Comparison of ENCODE assay signal across 8 cellular contexts in the genomic region with DNA sequence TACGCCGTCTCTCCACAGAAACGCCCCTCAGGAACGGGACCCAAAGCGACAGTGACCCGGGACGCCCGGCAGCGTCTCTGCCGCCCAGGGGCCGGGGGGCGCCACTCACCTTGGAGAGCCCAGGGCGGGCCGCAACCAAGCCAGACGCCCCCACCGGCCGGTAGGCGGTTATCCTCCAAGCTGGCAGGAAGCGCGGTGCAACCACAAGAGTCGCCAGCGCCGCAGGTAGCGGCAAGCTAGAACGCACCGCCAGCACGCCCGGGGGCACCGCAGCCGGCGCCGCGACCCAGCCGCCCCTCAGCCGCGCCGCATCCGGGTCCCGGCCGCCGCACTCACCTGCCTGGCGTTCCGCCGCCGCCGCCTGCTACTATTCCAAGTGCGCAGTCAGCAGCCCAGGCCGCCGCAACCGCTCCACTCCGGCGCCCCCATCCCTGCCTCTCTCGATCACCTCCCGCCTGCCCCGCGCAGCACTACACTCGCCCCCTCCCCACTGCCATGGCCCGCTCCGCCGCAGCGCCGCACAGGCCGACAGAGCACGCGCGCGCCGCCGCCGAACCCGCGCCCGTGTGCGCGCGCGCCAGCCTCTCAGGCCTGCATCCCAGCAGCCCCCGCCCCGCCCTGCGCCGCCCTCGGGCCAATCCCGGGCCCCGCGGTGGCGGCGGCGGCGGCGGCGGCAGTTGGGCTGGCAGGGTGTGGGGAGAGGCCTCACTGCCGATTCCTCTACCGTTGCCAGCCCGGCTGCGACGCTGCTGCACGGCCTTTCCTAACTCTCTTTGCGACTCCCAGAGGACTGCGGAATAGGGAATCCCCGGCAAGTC. TPM values are rescaled to one million over a fixed set of nuclear protein-coding genes. Genes with fewer than 3 reads are reported as not detected.
DNase-seq lines count a peak whose midpoint lies in the region; ATAC-seq and TF ChIP-seq lines count a peak whose summit lies in the region.

A gene (minus strand): TSS at position 570 of the 818 bp plus-strand sequence. CDS start 75,585 bp downstream, outside the sequence.

- H3K79me2 ChIP-seq in SU-DHL-6 (ENCODE audit: insufficient read depth, low read length): peaks cover 39% of the 10 kb centered on the region

- no peaks in the 10 kb centered on the region for H3K36me3 ChIP-seq in SU-DHL-6 (ENCODE audit: low read length)

- TF ChIP-seq CTCF in GM10266 (IDR thresholded peaks at IDR 0.05; ENCODE audit: control insufficient read depth, insufficient read depth, low read depth, missing control alignments) (peak; percentile 33), HFFc6 (IDR thresholded peaks at IDR 0.05) (peak; percentile 67), SU-DHL-6 (IDR thresholded peaks at IDR 0.05; ENCODE audit: insufficient read depth, low read length, poor library complexity, severe bottlenecking) (peak; percentile 29), type B pancreatic cell (conservative IDR thresholded peaks at IDR 0.05) (peak; percentile 65)

- H3K4me1 Mint-ChIP-seq in HFFc6 (ENCODE audit: low read depth) (peaks cover 17% of the 10 kb centered on the region), type B pancreatic cell (ENCODE audit: unreplicated experiment) (peaks cover 7% of the 10 kb centered on the region)
- peaks cover 13% of the 10 kb centered on the region for H3K4me1 Mint-ChIP-seq in activated naive CD8-positive, alpha-beta T cell treated with anti-CD3 and anti-CD28 coated beads, Interleukin-2, amount 10 ng/mL, durations not matched to agents 7 days and 5 days

- no peaks in the 10 kb centered on the region for H3K27me3 ChIP-seq in SU-DHL-6 (ENCODE audit: low read length)

- peak within 1 kb of the TSS; percentile 60 for H3K27ac ChIP-seq in SU-DHL-6 (ENCODE audit: low read depth, low read length)

- peak within 1 kb of the TSS; percentile 95 for H3K27ac Mint-ChIP-seq in HFFc6
- peak within 1 kb of the TSS; percentile 85 for H3K27ac Mint-ChIP-seq in activated naive CD8-positive, alpha-beta T cell treated with anti-CD3 and anti-CD28 coated beads, Interleukin-2, amount 10 ng/mL, durations not matched to agents 7 days and 5 days
- H3K27ac Mint-ChIP-seq in type B pancreatic cell: peak within 1 kb of the TSS; percentile 92

- H3K4me2 ChIP-seq in SU-DHL-6 (ENCODE audit: low read depth, low read length, poor library complexity, severe bottlenecking): peak within 1 kb of the TSS; percentile 93

- intact Hi-C loops in Right ventricle myocardium superior (cut with DNase I) (loop anchor here (5.0 to 10.0 kb wide), 2 partner anchors 78 to 140 kb away; no protein-coding TSS in a partner anchor), posterior cingulate gyrus (cut with DNase I) (loop anchor here (2.0 to 10.0 kb wide), 3 partner anchors 60 to 240 kb away; a partner anchor contains a TSS)

- no peaks in the 10 kb centered on the region for H4K20me1 ChIP-seq in SU-DHL-6 (ENCODE audit: low read depth, low read length)

- H3K27me3 Mint-ChIP-seq in HFFc6 (ENCODE audit: insufficient read depth) (no peaks in the 10 kb centered on the region; the same call in none of the 2 replicates), type B pancreatic cell (no peaks in the 10 kb centered on the region)
- H3K27me3 Mint-ChIP-seq in activated naive CD8-positive, alpha-beta T cell treated with anti-CD3 and anti-CD28 coated beads, Interleukin-2, amount 10 ng/mL, durations not matched to agents 7 days and 5 days: no peaks in the 10 kb centered on the region

- H3K4me3 Mint-ChIP-seq in HFFc6: peak within 1 kb of the TSS; percentile 90
- H3K4me3 Mint-ChIP-seq in activated naive CD8-positive, alpha-beta T cell treated with anti-CD3 and anti-CD28 coated beads, Interleukin-2, amount 10 ng/mL, durations not matched to agents 7 days and 5 days: peak within 1 kb of the TSS; percentile 84
- H3K4me3 Mint-ChIP-seq in type B pancreatic cell: peak within 1 kb of the TSS; percentile 91

- POLR2A ChIA-PET in activated naive CD8-positive, alpha-beta T cell treated with anti-CD3 and anti-CD28 coated beads, Interleukin-2, amount 10 ng/mL, durations not matched to agents 7 days and 5 days (lab: Charles Lee): interaction anchor here (0.6 to 1.3 kb wide), 3 partner anchors 10 to 75 kb away, joined by 3 to 5 read pairs (median 3); no protein-coding TSS in a partner anchor

- DNase-seq in GM10266 (ENCODE audit: extremely low spot score) (peak; percentile 94), HFFc6 (peak; percentile 78), NCI-H1092 (lab: John Stamatoyannopoulos, UW) (peak; percentile 78), Right ventricle myocardium superior (peak; percentile 96), posterior cingulate gyrus (peak; percentile 79 to 98 (median 88)), type B pancreatic cell (ENCODE audit: extremely low spot score, unreplicated experiment) (peak; percentile 93)
- DNase-seq in activated naive CD8-positive, alpha-beta T cell treated with anti-CD3 and anti-CD28 coated beads, Interleukin-2, amount 10 ng/mL, durations not matched to agents 7 days and 5 days: peak; percentile 88

- peak; percentile 96 for ATAC-seq in activated naive CD8-positive, alpha-beta T cell treated with anti-CD3 and anti-CD28 coated beads, Interleukin-2, amount 10 ng/mL, durations not matched to agents 7 days and 5 days (ENCODE audit: low read depth)
- ATAC-seq in Right ventricle myocardium superior (ENCODE audit: poor library complexity): peak; percentile 99

- no peaks in the 10 kb centered on the region for H3K9me2 ChIP-seq in SU-DHL-6 (replicated peaks; ENCODE audit: insufficient read depth, low read length)

- H3F3A ChIP-seq in SU-DHL-6 (ENCODE audit: insufficient read depth): no peaks in the 10 kb centered on the region

- H3K36me3 Mint-ChIP-seq in HFFc6 (ENCODE audit: low read depth): peaks cover 7% of the 10 kb centered on the region; the same call in 1 of the 2 replicates
- H3K36me3 Mint-ChIP-seq in activated naive CD8-positive, alpha-beta T cell treated with anti-CD3 and anti-CD28 coated beads, Interleukin-2, amount 10 ng/mL, durations not matched to agents 7 days and 5 days: no peaks in the 10 kb centered on the region
- peaks cover 8% of the 10 kb centered on the region for H3K36me3 Mint-ChIP-seq in type B pancreatic cell

- peak within 1 kb of the TSS; percentile 93 for H3K9ac ChIP-seq in SU-DHL-6 (ENCODE audit: low read length)

- peak within 1 kb of the TSS; percentile 82 for H3K4me3 ChIP-seq in SU-DHL-6 (ENCODE audit: insufficient read depth, low read length, poor library complexity, severe bottlenecking)

- H3K9me3 ChIP-seq in SU-DHL-6 (ENCODE audit: insufficient read depth, low read length): no peaks in the 10 kb centered on the region

- H3K9me3 Mint-ChIP-seq in HFFc6 (no peaks in the 10 kb centered on the region), type B pancreatic cell (no peaks in the 10 kb centered on the region)
- H3K9me3 Mint-ChIP-seq in activated naive CD8-positive, alpha-beta T cell treated with anti-CD3 and anti-CD28 coated beads, Interleukin-2, amount 10 ng/mL, durations not matched to agents 7 days and 5 days: no peaks in the 10 kb centered on the region

- H2AFZ ChIP-seq in SU-DHL-6 (ENCODE audit: low read depth, low read length, severe bottlenecking): peak within 1 kb of the TSS; percentile 94

RNA-seq across cellular contexts. Expression of the gene that starts here (rescaled TPM):
- total RNA-seq in HFFc6 (2021; fragmentation: NEBNext Ultra II Directional; extraction: Animal tissue kit (Norgen Biotek cat#: 25700)): 10 to 100 TPM; 12.6 to 18.3 (median 15.8) TPM
- total RNA-seq in activated naive CD8-positive, alpha-beta T cell treated with anti-CD3 and anti-CD28 coated beads, Interleukin-2, amount 10 ng/mL, durations not matched to agents 7 days and 5 days: 10 to 100 TPM; 14.3 to 17.6 TPM
- 30.7 TPM for total RNA-seq in Right ventricle myocardium superior
- 14.8 and 16.7 TPM in 2 replicates for total RNA-seq in type B pancreatic cell (ENCODE audit: low replicate concordance)

Comparison
In these comparisons a context has a peak if more than half of its experiments do, and no peak if none do; other contexts are left out.
1. Peak in every context shown above with its lines: DNase-seq, ATAC-seq, H3K4me3 ChIP-seq and H3K27ac ChIP-seq.